1 cellular context compared by ENCODE assay signal in the genomic region with DNA sequence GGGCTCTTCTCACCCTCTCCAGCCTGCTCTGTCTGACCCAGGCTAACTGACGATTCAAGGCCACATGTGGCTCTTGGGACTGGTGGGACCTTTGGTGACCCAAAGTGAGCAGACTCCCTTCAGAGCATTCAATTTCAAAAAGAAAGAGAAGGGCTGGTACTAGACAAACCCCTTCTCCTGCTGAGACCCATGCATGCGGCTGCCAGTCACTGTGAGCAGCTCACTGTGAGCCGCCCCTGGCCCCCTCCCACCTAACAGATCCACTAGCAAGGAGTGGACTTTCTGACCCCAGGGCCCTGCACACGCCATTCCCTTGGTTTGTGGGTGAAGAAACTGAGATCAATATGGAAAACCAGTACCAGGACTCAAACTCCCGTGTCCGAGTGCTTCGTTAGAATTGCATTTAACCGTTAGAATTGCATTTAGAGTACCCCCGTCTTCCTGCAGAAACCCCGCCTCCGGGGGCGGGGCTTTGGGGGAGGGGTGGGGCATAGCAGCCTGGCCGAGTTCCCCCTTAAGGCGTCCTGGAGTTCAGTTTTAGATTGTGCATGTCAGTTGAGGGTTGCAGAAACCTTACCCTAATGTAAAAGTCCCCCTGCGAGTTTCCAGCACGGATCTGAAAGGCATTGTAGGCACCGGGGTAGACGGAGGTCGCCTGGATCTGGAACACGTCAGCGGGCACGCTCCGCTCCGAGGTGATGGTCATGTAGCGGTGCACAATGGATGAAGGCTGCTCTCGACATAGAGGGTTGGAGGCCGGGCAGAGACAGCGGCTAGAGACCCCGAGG.
TF ChIP-seq lines count a peak whose summit lies in the region.

No MANE protein-coding gene starts in this region.

TF ChIP-seq in K562, 482 proteins besides CTCF, POLR2A, EP300 and RAD21 (continues in another document):
- no peak for TF ChIP-seq RFX7 (CRISPR knock-in tag; IDR thresholded peaks at IDR 0.05)
- TF ChIP-seq, protein P1, sequence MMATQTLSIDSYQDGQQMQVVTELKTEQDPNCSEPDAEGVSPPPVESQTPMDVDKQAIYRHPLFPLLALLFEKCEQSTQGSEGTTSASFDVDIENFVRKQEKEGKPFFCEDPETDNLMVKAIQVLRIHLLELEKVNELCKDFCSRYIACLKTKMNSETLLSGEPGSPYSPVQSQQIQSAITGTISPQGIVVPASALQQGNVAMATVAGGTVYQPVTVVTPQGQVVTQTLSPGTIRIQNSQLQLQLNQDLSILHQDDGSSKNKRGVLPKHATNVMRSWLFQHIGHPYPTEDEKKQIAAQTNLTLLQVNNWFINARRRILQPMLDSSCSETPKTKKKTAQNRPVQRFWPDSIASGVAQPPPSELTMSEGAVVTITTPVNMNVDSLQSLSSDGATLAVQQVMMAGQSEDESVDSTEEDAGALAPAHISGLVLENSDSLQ (IDR thresholded peaks at IDR 0.05): peak; percentile 52
- peak; percentile 48; the same call in 1 of the 2 replicates for TF ChIP-seq CEBPG (CRISPR knock-in tag; IDR thresholded peaks at IDR 0.05)
- no peak for TF ChIP-seq CEBPG (tag; conservative IDR thresholded peaks at IDR 0.05 in 1 of 2, IDR thresholded peaks at IDR 0.05 in 1 of 2)
- TF ChIP-seq MED1 (CRISPR knock-in tag; IDR thresholded peaks at IDR 0.05; ENCODE audit: borderline replicate concordance): no peak
- TF ChIP-seq MAZ (CRISPR knock-in tag; conservative IDR thresholded peaks at IDR 0.05 in 1 of 2, IDR thresholded peaks at IDR 0.05 in 1 of 2): peak in 1 of 2 experiments; percentile 49; a peak in 1 of 4 replicates
- TF ChIP-seq ZBTB8A (IDR thresholded peaks at IDR 0.05; ENCODE audit: partially characterized antibody): no peak
- TF ChIP-seq, protein P2, sequence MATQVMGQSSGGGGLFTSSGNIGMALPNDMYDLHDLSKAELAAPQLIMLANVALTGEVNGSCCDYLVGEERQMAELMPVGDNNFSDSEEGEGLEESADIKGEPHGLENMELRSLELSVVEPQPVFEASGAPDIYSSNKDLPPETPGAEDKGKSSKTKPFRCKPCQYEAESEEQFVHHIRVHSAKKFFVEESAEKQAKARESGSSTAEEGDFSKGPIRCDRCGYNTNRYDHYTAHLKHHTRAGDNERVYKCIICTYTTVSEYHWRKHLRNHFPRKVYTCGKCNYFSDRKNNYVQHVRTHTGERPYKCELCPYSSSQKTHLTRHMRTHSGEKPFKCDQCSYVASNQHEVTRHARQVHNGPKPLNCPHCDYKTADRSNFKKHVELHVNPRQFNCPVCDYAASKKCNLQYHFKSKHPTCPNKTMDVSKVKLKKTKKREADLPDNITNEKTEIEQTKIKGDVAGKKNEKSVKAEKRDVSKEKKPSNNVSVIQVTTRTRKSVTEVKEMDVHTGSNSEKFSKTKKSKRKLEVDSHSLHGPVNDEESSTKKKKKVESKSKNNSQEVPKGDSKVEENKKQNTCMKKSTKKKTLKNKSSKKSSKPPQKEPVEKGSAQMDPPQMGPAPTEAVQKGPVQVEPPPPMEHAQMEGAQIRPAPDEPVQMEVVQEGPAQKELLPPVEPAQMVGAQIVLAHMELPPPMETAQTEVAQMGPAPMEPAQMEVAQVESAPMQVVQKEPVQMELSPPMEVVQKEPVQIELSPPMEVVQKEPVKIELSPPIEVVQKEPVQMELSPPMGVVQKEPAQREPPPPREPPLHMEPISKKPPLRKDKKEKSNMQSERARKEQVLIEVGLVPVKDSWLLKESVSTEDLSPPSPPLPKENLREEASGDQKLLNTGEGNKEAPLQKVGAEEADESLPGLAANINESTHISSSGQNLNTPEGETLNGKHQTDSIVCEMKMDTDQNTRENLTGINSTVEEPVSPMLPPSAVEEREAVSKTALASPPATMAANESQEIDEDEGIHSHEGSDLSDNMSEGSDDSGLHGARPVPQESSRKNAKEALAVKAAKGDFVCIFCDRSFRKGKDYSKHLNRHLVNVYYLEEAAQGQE (CRISPR knock-in tag; IDR thresholded peaks at IDR 0.05; ENCODE audit: low read depth): no peak
- TF ChIP-seq, protein P3, sequence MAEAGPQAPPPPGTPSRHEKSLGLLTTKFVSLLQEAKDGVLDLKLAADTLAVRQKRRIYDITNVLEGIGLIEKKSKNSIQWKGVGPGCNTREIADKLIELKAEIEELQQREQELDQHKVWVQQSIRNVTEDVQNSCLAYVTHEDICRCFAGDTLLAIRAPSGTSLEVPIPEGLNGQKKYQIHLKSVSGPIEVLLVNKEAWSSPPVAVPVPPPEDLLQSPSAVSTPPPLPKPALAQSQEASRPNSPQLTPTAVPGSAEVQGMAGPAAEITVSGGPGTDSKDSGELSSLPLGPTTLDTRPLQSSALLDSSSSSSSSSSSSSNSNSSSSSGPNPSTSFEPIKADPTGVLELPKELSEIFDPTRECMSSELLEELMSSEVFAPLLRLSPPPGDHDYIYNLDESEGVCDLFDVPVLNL (CRISPR knock-in tag; IDR thresholded peaks at IDR 0.05; ENCODE audit: low read depth): no peak
- no peak for TF ChIP-seq PURB (CRISPR knock-in tag; IDR thresholded peaks at IDR 0.05; ENCODE audit: low read depth)
- TF ChIP-seq, protein P4, sequence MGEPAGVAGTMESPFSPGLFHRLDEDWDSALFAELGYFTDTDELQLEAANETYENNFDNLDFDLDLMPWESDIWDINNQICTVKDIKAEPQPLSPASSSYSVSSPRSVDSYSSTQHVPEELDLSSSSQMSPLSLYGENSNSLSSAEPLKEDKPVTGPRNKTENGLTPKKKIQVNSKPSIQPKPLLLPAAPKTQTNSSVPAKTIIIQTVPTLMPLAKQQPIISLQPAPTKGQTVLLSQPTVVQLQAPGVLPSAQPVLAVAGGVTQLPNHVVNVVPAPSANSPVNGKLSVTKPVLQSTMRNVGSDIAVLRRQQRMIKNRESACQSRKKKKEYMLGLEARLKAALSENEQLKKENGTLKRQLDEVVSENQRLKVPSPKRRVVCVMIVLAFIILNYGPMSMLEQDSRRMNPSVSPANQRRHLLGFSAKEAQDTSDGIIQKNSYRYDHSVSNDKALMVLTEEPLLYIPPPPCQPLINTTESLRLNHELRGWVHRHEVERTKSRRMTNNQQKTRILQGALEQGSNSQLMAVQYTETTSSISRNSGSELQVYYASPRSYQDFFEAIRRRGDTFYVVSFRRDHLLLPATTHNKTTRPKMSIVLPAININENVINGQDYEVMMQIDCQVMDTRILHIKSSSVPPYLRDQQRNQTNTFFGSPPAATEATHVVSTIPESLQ (CRISPR knock-in tag; IDR thresholded peaks at IDR 0.05): no peak
- TF ChIP-seq, protein P5, sequence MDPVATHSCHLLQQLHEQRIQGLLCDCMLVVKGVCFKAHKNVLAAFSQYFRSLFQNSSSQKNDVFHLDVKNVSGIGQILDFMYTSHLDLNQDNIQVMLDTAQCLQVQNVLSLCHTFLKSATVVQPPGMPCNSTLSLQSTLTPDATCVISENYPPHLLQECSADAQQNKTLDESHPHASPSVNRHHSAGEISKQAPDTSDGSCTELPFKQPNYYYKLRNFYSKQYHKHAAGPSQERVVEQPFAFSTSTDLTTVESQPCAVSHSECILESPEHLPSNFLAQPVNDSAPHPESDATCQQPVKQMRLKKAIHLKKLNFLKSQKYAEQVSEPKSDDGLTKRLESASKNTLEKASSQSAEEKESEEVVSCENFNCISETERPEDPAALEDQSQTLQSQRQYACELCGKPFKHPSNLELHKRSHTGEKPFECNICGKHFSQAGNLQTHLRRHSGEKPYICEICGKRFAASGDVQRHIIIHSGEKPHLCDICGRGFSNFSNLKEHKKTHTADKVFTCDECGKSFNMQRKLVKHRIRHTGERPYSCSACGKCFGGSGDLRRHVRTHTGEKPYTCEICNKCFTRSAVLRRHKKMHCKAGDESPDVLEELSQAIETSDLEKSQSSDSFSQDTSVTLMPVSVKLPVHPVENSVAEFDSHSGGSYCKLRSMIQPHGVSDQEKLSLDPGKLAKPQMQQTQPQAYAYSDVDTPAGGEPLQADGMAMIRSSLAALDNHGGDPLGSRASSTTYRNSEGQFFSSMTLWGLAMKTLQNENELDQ (CRISPR knock-in tag; IDR thresholded peaks at IDR 0.05; ENCODE audit: borderline replicate concordance): no peak
- TF ChIP-seq ZNF165 (CRISPR knock-in tag; IDR thresholded peaks at IDR 0.05; ENCODE audit: borderline replicate concordance): no peak
- TF ChIP-seq, protein P6, sequence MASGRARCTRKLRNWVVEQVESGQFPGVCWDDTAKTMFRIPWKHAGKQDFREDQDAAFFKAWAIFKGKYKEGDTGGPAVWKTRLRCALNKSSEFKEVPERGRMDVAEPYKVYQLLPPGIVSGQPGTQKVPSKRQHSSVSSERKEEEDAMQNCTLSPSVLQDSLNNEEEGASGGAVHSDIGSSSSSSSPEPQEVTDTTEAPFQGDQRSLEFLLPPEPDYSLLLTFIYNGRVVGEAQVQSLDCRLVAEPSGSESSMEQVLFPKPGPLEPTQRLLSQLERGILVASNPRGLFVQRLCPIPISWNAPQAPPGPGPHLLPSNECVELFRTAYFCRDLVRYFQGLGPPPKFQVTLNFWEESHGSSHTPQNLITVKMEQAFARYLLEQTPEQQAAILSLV (tag; IDR thresholded peaks at IDR 0.05): no peak
- TF ChIP-seq, protein P7, sequence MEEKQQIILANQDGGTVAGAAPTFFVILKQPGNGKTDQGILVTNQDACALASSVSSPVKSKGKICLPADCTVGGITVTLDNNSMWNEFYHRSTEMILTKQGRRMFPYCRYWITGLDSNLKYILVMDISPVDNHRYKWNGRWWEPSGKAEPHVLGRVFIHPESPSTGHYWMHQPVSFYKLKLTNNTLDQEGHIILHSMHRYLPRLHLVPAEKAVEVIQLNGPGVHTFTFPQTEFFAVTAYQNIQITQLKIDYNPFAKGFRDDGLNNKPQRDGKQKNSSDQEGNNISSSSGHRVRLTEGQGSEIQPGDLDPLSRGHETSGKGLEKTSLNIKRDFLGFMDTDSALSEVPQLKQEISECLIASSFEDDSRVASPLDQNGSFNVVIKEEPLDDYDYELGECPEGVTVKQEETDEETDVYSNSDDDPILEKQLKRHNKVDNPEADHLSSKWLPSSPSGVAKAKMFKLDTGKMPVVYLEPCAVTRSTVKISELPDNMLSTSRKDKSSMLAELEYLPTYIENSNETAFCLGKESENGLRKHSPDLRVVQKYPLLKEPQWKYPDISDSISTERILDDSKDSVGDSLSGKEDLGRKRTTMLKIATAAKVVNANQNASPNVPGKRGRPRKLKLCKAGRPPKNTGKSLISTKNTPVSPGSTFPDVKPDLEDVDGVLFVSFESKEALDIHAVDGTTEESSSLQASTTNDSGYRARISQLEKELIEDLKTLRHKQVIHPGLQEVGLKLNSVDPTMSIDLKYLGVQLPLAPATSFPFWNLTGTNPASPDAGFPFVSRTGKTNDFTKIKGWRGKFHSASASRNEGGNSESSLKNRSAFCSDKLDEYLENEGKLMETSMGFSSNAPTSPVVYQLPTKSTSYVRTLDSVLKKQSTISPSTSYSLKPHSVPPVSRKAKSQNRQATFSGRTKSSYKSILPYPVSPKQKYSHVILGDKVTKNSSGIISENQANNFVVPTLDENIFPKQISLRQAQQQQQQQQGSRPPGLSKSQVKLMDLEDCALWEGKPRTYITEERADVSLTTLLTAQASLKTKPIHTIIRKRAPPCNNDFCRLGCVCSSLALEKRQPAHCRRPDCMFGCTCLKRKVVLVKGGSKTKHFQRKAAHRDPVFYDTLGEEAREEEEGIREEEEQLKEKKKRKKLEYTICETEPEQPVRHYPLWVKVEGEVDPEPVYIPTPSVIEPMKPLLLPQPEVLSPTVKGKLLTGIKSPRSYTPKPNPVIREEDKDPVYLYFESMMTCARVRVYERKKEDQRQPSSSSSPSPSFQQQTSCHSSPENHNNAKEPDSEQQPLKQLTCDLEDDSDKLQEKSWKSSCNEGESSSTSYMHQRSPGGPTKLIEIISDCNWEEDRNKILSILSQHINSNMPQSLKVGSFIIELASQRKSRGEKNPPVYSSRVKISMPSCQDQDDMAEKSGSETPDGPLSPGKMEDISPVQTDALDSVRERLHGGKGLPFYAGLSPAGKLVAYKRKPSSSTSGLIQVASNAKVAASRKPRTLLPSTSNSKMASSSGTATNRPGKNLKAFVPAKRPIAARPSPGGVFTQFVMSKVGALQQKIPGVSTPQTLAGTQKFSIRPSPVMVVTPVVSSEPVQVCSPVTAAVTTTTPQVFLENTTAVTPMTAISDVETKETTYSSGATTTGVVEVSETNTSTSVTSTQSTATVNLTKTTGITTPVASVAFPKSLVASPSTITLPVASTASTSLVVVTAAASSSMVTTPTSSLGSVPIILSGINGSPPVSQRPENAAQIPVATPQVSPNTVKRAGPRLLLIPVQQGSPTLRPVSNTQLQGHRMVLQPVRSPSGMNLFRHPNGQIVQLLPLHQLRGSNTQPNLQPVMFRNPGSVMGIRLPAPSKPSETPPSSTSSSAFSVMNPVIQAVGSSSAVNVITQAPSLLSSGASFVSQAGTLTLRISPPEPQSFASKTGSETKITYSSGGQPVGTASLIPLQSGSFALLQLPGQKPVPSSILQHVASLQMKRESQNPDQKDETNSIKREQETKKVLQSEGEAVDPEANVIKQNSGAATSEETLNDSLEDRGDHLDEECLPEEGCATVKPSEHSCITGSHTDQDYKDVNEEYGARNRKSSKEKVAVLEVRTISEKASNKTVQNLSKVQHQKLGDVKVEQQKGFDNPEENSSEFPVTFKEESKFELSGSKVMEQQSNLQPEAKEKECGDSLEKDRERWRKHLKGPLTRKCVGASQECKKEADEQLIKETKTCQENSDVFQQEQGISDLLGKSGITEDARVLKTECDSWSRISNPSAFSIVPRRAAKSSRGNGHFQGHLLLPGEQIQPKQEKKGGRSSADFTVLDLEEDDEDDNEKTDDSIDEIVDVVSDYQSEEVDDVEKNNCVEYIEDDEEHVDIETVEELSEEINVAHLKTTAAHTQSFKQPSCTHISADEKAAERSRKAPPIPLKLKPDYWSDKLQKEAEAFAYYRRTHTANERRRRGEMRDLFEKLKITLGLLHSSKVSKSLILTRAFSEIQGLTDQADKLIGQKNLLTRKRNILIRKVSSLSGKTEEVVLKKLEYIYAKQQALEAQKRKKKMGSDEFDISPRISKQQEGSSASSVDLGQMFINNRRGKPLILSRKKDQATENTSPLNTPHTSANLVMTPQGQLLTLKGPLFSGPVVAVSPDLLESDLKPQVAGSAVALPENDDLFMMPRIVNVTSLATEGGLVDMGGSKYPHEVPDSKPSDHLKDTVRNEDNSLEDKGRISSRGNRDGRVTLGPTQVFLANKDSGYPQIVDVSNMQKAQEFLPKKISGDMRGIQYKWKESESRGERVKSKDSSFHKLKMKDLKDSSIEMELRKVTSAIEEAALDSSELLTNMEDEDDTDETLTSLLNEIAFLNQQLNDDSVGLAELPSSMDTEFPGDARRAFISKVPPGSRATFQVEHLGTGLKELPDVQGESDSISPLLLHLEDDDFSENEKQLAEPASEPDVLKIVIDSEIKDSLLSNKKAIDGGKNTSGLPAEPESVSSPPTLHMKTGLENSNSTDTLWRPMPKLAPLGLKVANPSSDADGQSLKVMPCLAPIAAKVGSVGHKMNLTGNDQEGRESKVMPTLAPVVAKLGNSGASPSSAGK (IDR thresholded peaks at IDR 0.05): 0 out of 2 replicates have a peak, but pooled peaks have one; percentile 14
- 0 out of 2 replicates have a peak, but pooled peaks have one; percentile 5 for TF ChIP-seq ZNF589 (CRISPR knock-in tag; IDR thresholded peaks at IDR 0.05; ENCODE audit: low read depth)
- TF ChIP-seq RBM25 (IDR thresholded peaks at IDR 0.05; ENCODE audit: low read depth, low read length, severe bottlenecking): no peak
- TF ChIP-seq RHOXF2B (CRISPR knock-in tag; conservative IDR thresholded peaks at IDR 0.05): no peak
- TF ChIP-seq KAT7 (CRISPR knock-in tag; IDR thresholded peaks at IDR 0.05; ENCODE audit: borderline replicate concordance): 0 out of 2 replicates have a peak, but pooled peaks have one; percentile 29
- TF ChIP-seq, protein P8, sequence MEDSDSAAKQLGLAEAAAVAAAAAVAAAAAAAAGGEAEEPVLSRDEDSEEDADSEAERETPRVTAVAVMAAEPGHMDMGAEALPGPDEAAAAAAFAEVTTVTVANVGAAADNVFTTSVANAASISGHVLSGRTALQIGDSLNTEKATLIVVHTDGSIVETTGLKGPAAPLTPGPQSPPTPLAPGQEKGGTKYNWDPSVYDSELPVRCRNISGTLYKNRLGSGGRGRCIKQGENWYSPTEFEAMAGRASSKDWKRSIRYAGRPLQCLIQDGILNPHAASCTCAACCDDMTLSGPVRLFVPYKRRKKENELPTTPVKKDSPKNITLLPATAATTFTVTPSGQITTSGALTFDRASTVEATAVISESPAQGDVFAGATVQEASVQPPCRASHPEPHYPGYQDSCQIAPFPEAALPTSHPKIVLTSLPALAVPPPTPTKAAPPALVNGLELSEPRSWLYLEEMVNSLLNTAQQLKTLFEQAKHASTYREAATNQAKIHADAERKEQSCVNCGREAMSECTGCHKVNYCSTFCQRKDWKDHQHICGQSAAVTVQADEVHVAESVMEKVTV (CRISPR knock-in tag; IDR thresholded peaks at IDR 0.05): no peak
- TF ChIP-seq ZNF175 (CRISPR knock-in tag; IDR thresholded peaks at IDR 0.05; ENCODE audit: low read depth): no peak
